Comparison of ENCODE assay signal across 8 cellular contexts in the genomic region with DNA sequence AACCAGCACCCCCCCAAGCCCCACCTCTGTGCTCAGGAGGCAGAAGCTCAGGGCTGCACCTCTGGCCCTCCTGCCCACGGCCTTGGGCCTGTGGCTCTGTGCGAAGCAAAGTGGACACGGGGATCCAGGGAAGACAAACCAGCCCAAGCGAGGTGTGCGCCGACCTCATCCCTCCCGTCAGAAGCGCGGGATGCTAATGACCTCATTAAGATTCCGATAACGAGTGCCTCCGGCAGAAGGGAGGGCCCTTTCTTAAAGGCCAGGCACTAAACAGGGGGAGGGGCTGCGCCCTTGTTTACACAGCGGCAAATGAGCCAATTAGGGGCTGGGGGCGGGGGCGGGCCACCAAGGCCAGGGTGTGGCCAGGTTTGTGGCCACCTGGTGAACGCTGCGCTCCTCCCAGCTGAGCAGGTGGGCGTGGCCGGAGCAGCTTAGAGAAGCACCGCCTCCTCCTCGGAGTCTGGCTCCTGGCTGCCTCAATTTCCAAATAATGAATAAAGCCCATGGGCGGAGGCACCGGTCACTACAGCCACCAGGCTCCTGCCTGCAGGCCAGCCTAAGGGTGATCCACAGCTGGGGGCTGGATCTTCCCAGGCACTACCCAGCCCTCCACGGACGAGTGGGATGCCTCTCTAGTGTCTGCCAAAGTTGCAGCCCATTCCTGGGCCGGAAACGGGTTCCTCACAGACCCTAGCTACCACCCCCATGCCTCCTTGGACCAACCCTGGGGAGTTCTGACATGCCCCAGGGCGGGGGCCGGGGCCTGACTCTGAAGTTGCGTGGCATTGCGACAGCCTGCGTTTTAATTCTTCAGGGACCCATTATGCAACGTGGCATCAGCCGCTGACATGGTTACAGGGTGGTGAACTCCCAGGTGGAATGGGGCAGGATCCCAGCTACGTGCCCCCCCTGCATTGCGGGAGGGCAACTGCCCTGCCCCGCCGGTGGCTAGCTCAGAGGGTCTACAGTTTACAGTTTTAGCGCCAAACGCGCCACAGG. TPM values are rescaled to one million over a fixed set of nuclear protein-coding genes. Genes with fewer than 3 reads are reported as not detected.
DNase-seq lines count a peak whose midpoint lies in the region; FAIRE-seq and TF ChIP-seq lines count a peak whose summit lies in the region.

No MANE protein-coding gene starts in this region.

- H3K4me2 ChIP-seq in Karpas-422 (ENCODE audit: low read depth, low read length, poor library complexity, severe bottlenecking) (peak overlapping the region; percentile 73), MM.1S (ENCODE audit: low read depth, low read length) (no peak overlapping the region)

- H3K4me3 ChIP-seq in Karpas-422 (ENCODE audit: low read length), result peak overlapping the region; percentile 85; the same call in 1 of the 2 replicates
- peak overlapping the region in 1 of 2 donors; percentile 76 for H3K4me3 ChIP-seq in kidney (ENCODE audit: low read length in 2 of 2)
- H3K4me3 ChIP-seq in MM.1S (ENCODE audit: low read length), result no peak overlapping the region

- H3F3A ChIP-seq in MM.1S (ENCODE audit: insufficient read depth, low read length), result peaks cover 8% of the 10 kb centered on the region

- peak overlapping the region; percentile 94 to 95 for H3K4me3 Mint-ChIP-seq in CD14-positive monocyte
- peak overlapping the region; percentile 94 for H3K4me3 Mint-ChIP-seq in activated T-helper 1 cell treated with anti-CD3 and anti-CD28 coated beads, Interleukin-12 subunit alpha, Interleukin-12 subunit beta, Interleukin-2, Interleukin-4 antibody, amounts not matched to agents 30 ng/mL and 10 ng/mL and 1 ng/mL, durations not matched to agents 14 hours and 24 hours and 36 hours

- H3K27ac ChIP-seq in Karpas-422 (ENCODE audit: low read length), result no peak overlapping the region
- no peak overlapping the region for H3K27ac ChIP-seq in kidney (ENCODE audit: low read depth in 2 of 2, low read length in 2 of 2)
- no peak overlapping the region for H3K27ac ChIP-seq in MM.1S (ENCODE audit: low read length)

- peak overlapping the region; percentile 89 to 98 (median 95) for H3K27ac Mint-ChIP-seq in CD14-positive monocyte
- H3K27ac Mint-ChIP-seq in activated T-helper 1 cell treated with anti-CD3 and anti-CD28 coated beads, Interleukin-12 subunit alpha, Interleukin-12 subunit beta, Interleukin-2, Interleukin-4 antibody, amounts not matched to agents 30 ng/mL and 10 ng/mL and 1 ng/mL, durations not matched to agents 14 hours and 24 hours and 36 hours, result peak overlapping the region; percentile 68

- DNase-seq in CD14-positive monocyte (ENCODE audit: low spot score) (peak; percentile 76), Karpas-422 (no peak), kidney (peak; percentile 85), ureter (ENCODE audit: low spot score) (peak; percentile 53), HCEC 1CT (no peak), MM.1S (no peak), hippocampal formation (lab: John Stamatoyannopoulos, UW) (no peak)
- DNase-seq in activated T-helper 1 cell treated with anti-CD3 and anti-CD28 coated beads, Interleukin-12 subunit alpha, Interleukin-12 subunit beta, Interleukin-2, Interleukin-4 antibody, amounts not matched to agents 30 ng/mL and 10 ng/mL and 1 ng/mL, durations not matched to agents 14 hours and 24 hours and 36 hours (ENCODE audit: low spot score), result no peak

- H4K20me1 ChIP-seq in Karpas-422 (ENCODE audit: insufficient read depth, low read depth, low read length), result peaks cover 45% of the 10 kb centered on the region
- peaks cover 3% of the 10 kb centered on the region; the same call in 1 of the 2 replicates for H4K20me1 ChIP-seq in MM.1S (ENCODE audit: insufficient read depth, low read length)

- H3K4me1 Mint-ChIP-seq in CD14-positive monocyte, result peaks cover 48% of the 10 kb centered on the region
- peaks cover 9% of the 10 kb centered on the region for H3K4me1 Mint-ChIP-seq in activated T-helper 1 cell treated with anti-CD3 and anti-CD28 coated beads, Interleukin-12 subunit alpha, Interleukin-12 subunit beta, Interleukin-2, Interleukin-4 antibody, amounts not matched to agents 30 ng/mL and 10 ng/mL and 1 ng/mL, durations not matched to agents 14 hours and 24 hours and 36 hours (ENCODE audit: low read depth)

- FAIRE-seq in kidney (lab: Jason Lieb, UNC), result no peak

- peaks cover 15 to 22% (median 18%) of the 10 kb centered on the region in 3 donors for H3K27me3 Mint-ChIP-seq in CD14-positive monocyte (ENCODE audit: low read depth in 3 of 3)
- peaks cover 12% of the 10 kb centered on the region for H3K27me3 Mint-ChIP-seq in activated T-helper 1 cell treated with anti-CD3 and anti-CD28 coated beads, Interleukin-12 subunit alpha, Interleukin-12 subunit beta, Interleukin-2, Interleukin-4 antibody, amounts not matched to agents 30 ng/mL and 10 ng/mL and 1 ng/mL, durations not matched to agents 14 hours and 24 hours and 36 hours (ENCODE audit: insufficient read depth)

- no peaks in the 10 kb centered on the region for H3K9me3 ChIP-seq in Karpas-422 (ENCODE audit: low read length)
- H3K9me3 ChIP-seq in kidney (ENCODE audit: control insufficient read depth in 1 of 2, low read length in 2 of 2), result no peaks in the 10 kb centered on the region
- H3K9me3 ChIP-seq in MM.1S (replicated peaks; ENCODE audit: insufficient read depth, low read length), result no peaks in the 10 kb centered on the region

- H3K36me3 Mint-ChIP-seq in CD14-positive monocyte, result peaks cover 16 to 26% of the 10 kb centered on the region in 2 donors
- peaks cover 22% of the 10 kb centered on the region for H3K36me3 Mint-ChIP-seq in activated T-helper 1 cell treated with anti-CD3 and anti-CD28 coated beads, Interleukin-12 subunit alpha, Interleukin-12 subunit beta, Interleukin-2, Interleukin-4 antibody, amounts not matched to agents 30 ng/mL and 10 ng/mL and 1 ng/mL, durations not matched to agents 14 hours and 24 hours and 36 hours (ENCODE audit: low read depth)

- H3K9ac ChIP-seq in Karpas-422 (ENCODE audit: low read length) (peak overlapping the region; percentile 78; the same call in 1 of the 2 replicates), kidney (ENCODE audit: low read length in 2 of 2) (peak overlapping the region in 1 of 2 donors; percentile 71), MM.1S (ENCODE audit: low read length) (no peak overlapping the region)

- H3K9me3 Mint-ChIP-seq in CD14-positive monocyte, result peaks cover 2 to 14% (median 6%) of the 10 kb centered on the region in 7 donors
- H3K9me3 Mint-ChIP-seq in activated T-helper 1 cell treated with anti-CD3 and anti-CD28 coated beads, Interleukin-12 subunit alpha, Interleukin-12 subunit beta, Interleukin-2, Interleukin-4 antibody, amounts not matched to agents 30 ng/mL and 10 ng/mL and 1 ng/mL, durations not matched to agents 14 hours and 24 hours and 36 hours, result no peaks in the 10 kb centered on the region

- H3K9me2 ChIP-seq in Karpas-422 (replicated peaks; ENCODE audit: insufficient read depth, low read length) (no peaks in the 10 kb centered on the region), MM.1S (replicated peaks; ENCODE audit: insufficient read depth, low read length) (no peaks in the 10 kb centered on the region)

- TF ChIP-seq CTCF in CD14-positive monocyte (IDR thresholded peaks at IDR 0.05) (no peak), kidney (IDR thresholded peaks at IDR 0.05; ENCODE audit: borderline replicate concordance, extremely low read depth, insufficient read depth) (no peak), MM.1S (IDR thresholded peaks at IDR 0.05; ENCODE audit: low read length) (no peak)

- H2AFZ ChIP-seq in Karpas-422 (ENCODE audit: low read length), result no peak overlapping the region
- no peak overlapping the region for H2AFZ ChIP-seq in MM.1S (ENCODE audit: low read length)

- intact Hi-C loops in CD14-positive monocyte (cut with micrococcal nuclease) (no loop called here), kidney (cut with DNase I) (no loop called here)
- intact Hi-C loops in activated T-helper 1 cell treated with anti-CD3 and anti-CD28 coated beads, Interleukin-12 subunit alpha, Interleukin-12 subunit beta, Interleukin-2, Interleukin-4 antibody, amounts not matched to agents 30 ng/mL and 10 ng/mL and 1 ng/mL, durations not matched to agents 14 hours and 24 hours and 36 hours (cut with micrococcal nuclease), result no loop called here

- H3K4me1 ChIP-seq in Karpas-422 (ENCODE audit: low read length), result peaks cover 18% of the 10 kb centered on the region
- peaks cover 12 to 31% of the 10 kb centered on the region in 2 donors for H3K4me1 ChIP-seq in kidney (ENCODE audit: control insufficient read depth in 1 of 2, insufficient read depth in 1 of 2, low read depth in 1 of 2, low read length in 2 of 2)
- peaks cover 9% of the 10 kb centered on the region; the same call in 1 of the 2 replicates for H3K4me1 ChIP-seq in MM.1S (ENCODE audit: low read length)

- H3K27me3 ChIP-seq in Karpas-422 (ENCODE audit: low read length), result no peaks in the 10 kb centered on the region
- H3K27me3 ChIP-seq in MM.1S (replicated peaks; ENCODE audit: insufficient read depth, low read length), result peaks cover 13% of the 10 kb centered on the region

- peaks cover 24% of the 10 kb centered on the region for H3K79me2 ChIP-seq in Karpas-422 (ENCODE audit: low read length)
- H3K79me2 ChIP-seq in MM.1S (ENCODE audit: low read length), result peaks cover 18% of the 10 kb centered on the region

- H3K36me3 ChIP-seq in Karpas-422 (ENCODE audit: insufficient read depth, low read length) (peaks cover 4% of the 10 kb centered on the region; the same call in 1 of the 2 replicates), kidney (ENCODE audit: control insufficient read depth in 1 of 2, insufficient read depth in 2 of 2, low read length in 2 of 2) (peaks cover 0 to 6% of the 10 kb centered on the region in 2 donors), MM.1S (replicated peaks; ENCODE audit: insufficient read depth, low read length) (no peaks in the 10 kb centered on the region)

RNA-seq across cellular contexts. Expression of a gene that starts 3.0 kb away (rescaled TPM):
- 1 to 10 TPM; 1.4 to 3.6 TPM for polyA plus RNA-seq in CD14-positive monocyte
- total RNA-seq in Karpas-422 (2014; rRNA removed; shearing (Covaris generic); ENCODE audit: low replicate concordance), result 33.3 and 86.5 TPM in 2 replicates
- total RNA-seq in activated T-helper 1 cell treated with anti-CD3 and anti-CD28 coated beads, Interleukin-12 subunit alpha, Interleukin-12 subunit beta, Interleukin-2, Interleukin-4 antibody, amounts not matched to agents 30 ng/mL and 10 ng/mL and 1 ng/mL, durations not matched to agents 14 hours and 24 hours and 36 hours, result 22.4 and 23.8 TPM in 2 replicates
- total RNA-seq in kidney, result 26.8 TPM
- 7.1 TPM for polyA plus RNA-seq in kidney (ENCODE audit: insufficient read depth, low read depth, low replicate concordance)
- 36.7 TPM for total RNA-seq in ureter

RNA-seq across cellular contexts. Expression of a gene that starts 39.4 kb away (rescaled TPM):
- polyA plus RNA-seq in CD14-positive monocyte (1 to 10 TPM; 2.5 TPM), kidney (ENCODE audit: insufficient read depth, low read depth, low replicate concordance) (3.5 TPM)
- total RNA-seq in Karpas-422 (2014; rRNA removed; shearing (Covaris generic); ENCODE audit: low replicate concordance), result 8.0 and 26.4 TPM in 2 replicates
- 6.2 and 6.6 TPM in 2 replicates for total RNA-seq in activated T-helper 1 cell treated with anti-CD3 and anti-CD28 coated beads, Interleukin-12 subunit alpha, Interleukin-12 subunit beta, Interleukin-2, Interleukin-4 antibody, amounts not matched to agents 30 ng/mL and 10 ng/mL and 1 ng/mL, durations not matched to agents 14 hours and 24 hours and 36 hours
- total RNA-seq in kidney (6.2 TPM), ureter (6.5 TPM)

RNA-seq across cellular contexts. Expression of a gene that starts 58.3 kb away (rescaled TPM):
- polyA plus RNA-seq in CD14-positive monocyte (under 1 TPM in 1 of 2 donors, not detected in 1; 0.09 TPM), kidney (ENCODE audit: insufficient read depth, low read depth, low replicate concordance) (2.2 TPM)
- total RNA-seq in Karpas-422 (2014; rRNA removed; shearing (Covaris generic); ENCODE audit: low replicate concordance), result 4.8 and 8.4 TPM in 2 replicates
- 4.7 and 5.1 TPM in 2 replicates for total RNA-seq in activated T-helper 1 cell treated with anti-CD3 and anti-CD28 coated beads, Interleukin-12 subunit alpha, Interleukin-12 subunit beta, Interleukin-2, Interleukin-4 antibody, amounts not matched to agents 30 ng/mL and 10 ng/mL and 1 ng/mL, durations not matched to agents 14 hours and 24 hours and 36 hours
- total RNA-seq in kidney (3.5 TPM), ureter (3.8 TPM)

Comparison
In these comparisons a context has a peak if more than half of its experiments do, and no peak if none do; other contexts are left out.
1. DNase-seq: peak in CD14-positive monocyte (single experiment), kidney (single experiment) and ureter (single experiment); none in Karpas-422 (single experiment), activated T-helper 1 cell treated with anti-CD3 and anti-CD28 coated beads, Interleukin-12 subunit alpha, Interleukin-12 subunit beta, Interleukin-2, Interleukin-4 antibody, amounts not matched to agents 30 ng/mL and 10 ng/mL and 1 ng/mL, durations not matched to agents 14 hours and 24 hours and 36 hours (single experiment), HCEC 1CT (single experiment), MM.1S (single experiment) and hippocampal formation (0 of 2).